ENCODE assay signal across 16 cellular contexts in the genomic region with DNA sequence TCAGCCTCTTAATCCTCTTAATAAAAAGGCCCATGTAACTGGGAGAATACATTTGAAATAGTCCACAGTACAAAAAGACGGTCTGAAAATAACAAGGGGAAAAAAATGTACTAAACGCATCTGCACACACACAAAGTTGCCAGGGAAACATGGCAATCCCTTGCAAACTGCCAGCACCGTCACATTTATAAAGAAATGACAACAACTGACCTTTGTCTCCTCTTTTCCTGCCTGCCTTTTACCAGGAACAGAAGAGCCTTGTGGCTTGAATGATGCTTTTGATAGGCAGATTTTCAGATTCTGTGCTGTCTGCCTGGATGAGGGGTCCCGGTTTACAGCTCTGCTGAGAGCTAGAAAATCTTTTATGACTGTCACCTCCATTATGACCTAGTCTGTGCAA.
DNase-seq lines count a peak whose midpoint lies in the region; ATAC-seq and TF ChIP-seq lines count a peak whose summit lies in the region.
"Had no signal": no experiment of that assay in that cellular context is flagged by ENCODE, and none has a peak within 500 bp of the region (broad histone marks: within the 10 kb centered on the region; RNA-seq: fewer than 3 reads in every experiment).

No MANE protein-coding gene starts in this region.

- H3K4me3 ChIP-seq in hepatocyte (no peak overlapping the region), neural cell (ENCODE audit: low read length) (peak overlapping the region; percentile 36)
- H3K4me3 ChIP-seq: PC-9, SK-N-MC had no signal

- no peak for ATAC-seq in HG02642 (IDR thresholded peaks at IDR 0.05; ENCODE audit: poor library complexity, unreplicated experiment)
- no peak for ATAC-seq in activated T-helper 17 cell treated with anti-CD3 and anti-CD28 coated beads, Interleukin-2, amount 50 U/mL, for 72 hours (replicated peaks)

- H3K4me2 ChIP-seq in hepatocyte (no peak overlapping the region), neural cell (ENCODE audit: low read length) (peak overlapping the region; percentile 1)
- H3K4me2 ChIP-seq: PC-9 had no signal

- WGBS in hepatocyte (ENCODE audit: low lambda C conversion rate, missing lambda C conversion rate), result 37% methylated on average over 4 of the region's 4 CpGs

- H4K20me1 ChIP-seq in hepatocyte (ENCODE audit: insufficient read depth, poor library complexity, severe bottlenecking), result no peaks in the 10 kb centered on the region
- H4K20me1 ChIP-seq in neural cell (ENCODE audit: insufficient read depth), result no peaks in the 10 kb centered on the region

- no peak for TF ChIP-seq CTCF in hepatocyte (IDR thresholded peaks at IDR 0.05; ENCODE audit: poor library complexity)
- TF ChIP-seq CTCF in neural cell (IDR thresholded peaks at IDR 0.05; ENCODE audit: poor library complexity, severe bottlenecking), result no peak

- H3K27me3 ChIP-seq in hepatocyte, result no peaks in the 10 kb centered on the region
- no peaks in the 10 kb centered on the region for H3K27me3 ChIP-seq in neural cell (ENCODE audit: insufficient read depth, low read depth, low read length)

- no peaks in the 10 kb centered on the region for H3F3A ChIP-seq in neural cell (ENCODE audit: insufficient read depth, low read length, poor library complexity, severe bottlenecking)

- peak; percentile 44 for TF ChIP-seq RAD21 in neural cell (conservative IDR thresholded peaks at IDR 0.05)

- H3K4me3 Mint-ChIP-seq in activated T-helper 17 cell treated with anti-CD3 and anti-CD28 coated beads, Interleukin-2, amount 50 U/mL, for 72 hours, result no peak overlapping the region

- peaks cover 8% of the 10 kb centered on the region for H3K27me3 Mint-ChIP-seq in activated T-helper 17 cell treated with anti-CD3 and anti-CD28 coated beads, Interleukin-2, amount 50 U/mL, for 72 hours

- H2AFZ ChIP-seq in hepatocyte (no peak overlapping the region), neural cell (ENCODE audit: low read depth, low read length) (peak overlapping the region; percentile 3)
- H2AFZ ChIP-seq: PC-9 had no signal

- H3K4me1 Mint-ChIP-seq in activated T-helper 17 cell treated with anti-CD3 and anti-CD28 coated beads, Interleukin-2, amount 50 U/mL, for 72 hours, result no peaks in the 10 kb centered on the region

- H3K27ac ChIP-seq in hepatocyte, result no peak overlapping the region
- peak overlapping the region; percentile 54 for H3K27ac ChIP-seq in neural cell (ENCODE audit: low read length)
- H3K27ac ChIP-seq: C4-2B, PC-9, SK-N-MC had no signal

- no peak overlapping the region for H3K27ac Mint-ChIP-seq in activated T-helper 17 cell treated with anti-CD3 and anti-CD28 coated beads, Interleukin-2, amount 50 U/mL, for 72 hours

- H3K9ac ChIP-seq in neural cell (ENCODE audit: low read length), result peak overlapping the region; percentile 30

- peaks cover 2% of the 10 kb centered on the region for H3K9me3 Mint-ChIP-seq in activated T-helper 17 cell treated with anti-CD3 and anti-CD28 coated beads, Interleukin-2, amount 50 U/mL, for 72 hours

- TF ChIP-seq EP300 in neural cell (conservative IDR thresholded peaks at IDR 0.05; ENCODE audit: poor library complexity, severe bottlenecking), result peak; percentile 79

- DNase-seq in NCI-H82 (lab: John Stamatoyannopoulos, UW) (peak; percentile 20), NCI-H82 treated with DMSO at 0.1 percent for 48 hours (lab: John Stamatoyannopoulos, UW; ENCODE audit: unreplicated experiment) (no peak), hepatocyte (ENCODE audit: low spot score) (peak; percentile 31), hippocampal formation (lab: John Stamatoyannopoulos, UW) (no peak), AML-193 (lab: John Stamatoyannopoulos, UW) (no peak)
- DNase-seq: 8988T, COR-L47, Kasumi-1, NCI-H1930, NCI-H526, PC-9 had no signal

- H3K36me3 Mint-ChIP-seq in activated T-helper 17 cell treated with anti-CD3 and anti-CD28 coated beads, Interleukin-2, amount 50 U/mL, for 72 hours (ENCODE audit: low read depth), result no peaks in the 10 kb centered on the region

- no peaks in the 10 kb centered on the region for H3K9me2 ChIP-seq in hepatocyte (replicated peaks; ENCODE audit: insufficient read depth)
- H3K9me2 ChIP-seq in neural cell (ENCODE audit: insufficient read depth, low read length), result no peaks in the 10 kb centered on the region

- H3K36me3 ChIP-seq in hepatocyte (replicated peaks; ENCODE audit: insufficient read depth, low read depth) (no peaks in the 10 kb centered on the region), neural cell (ENCODE audit: insufficient read depth, low read length) (no peaks in the 10 kb centered on the region)

- H3K9me3 ChIP-seq in hepatocyte (ENCODE audit: low read depth) (no peaks in the 10 kb centered on the region), neural cell (ENCODE audit: low read length) (no peaks in the 10 kb centered on the region)

- no peaks in the 10 kb centered on the region for H3K79me2 ChIP-seq in hepatocyte
- no peaks in the 10 kb centered on the region for H3K79me2 ChIP-seq in neural cell (replicated peaks; ENCODE audit: insufficient read depth, low read length)

- H3K4me1 ChIP-seq in hepatocyte (ENCODE audit: insufficient read depth), result peaks cover 6% of the 10 kb centered on the region

TF ChIP-seq in neural cell, 6 proteins besides CTCF, POLR2A, EP300 and RAD21:
- TF ChIP-seq SMC3 (conservative IDR thresholded peaks at IDR 0.05; ENCODE audit: poor library complexity), result no peak
- peak; percentile 18 for TF ChIP-seq POLR2AphosphoS5 (IDR thresholded peaks at IDR 0.05)
- TF ChIP-seq, protein P1, sequence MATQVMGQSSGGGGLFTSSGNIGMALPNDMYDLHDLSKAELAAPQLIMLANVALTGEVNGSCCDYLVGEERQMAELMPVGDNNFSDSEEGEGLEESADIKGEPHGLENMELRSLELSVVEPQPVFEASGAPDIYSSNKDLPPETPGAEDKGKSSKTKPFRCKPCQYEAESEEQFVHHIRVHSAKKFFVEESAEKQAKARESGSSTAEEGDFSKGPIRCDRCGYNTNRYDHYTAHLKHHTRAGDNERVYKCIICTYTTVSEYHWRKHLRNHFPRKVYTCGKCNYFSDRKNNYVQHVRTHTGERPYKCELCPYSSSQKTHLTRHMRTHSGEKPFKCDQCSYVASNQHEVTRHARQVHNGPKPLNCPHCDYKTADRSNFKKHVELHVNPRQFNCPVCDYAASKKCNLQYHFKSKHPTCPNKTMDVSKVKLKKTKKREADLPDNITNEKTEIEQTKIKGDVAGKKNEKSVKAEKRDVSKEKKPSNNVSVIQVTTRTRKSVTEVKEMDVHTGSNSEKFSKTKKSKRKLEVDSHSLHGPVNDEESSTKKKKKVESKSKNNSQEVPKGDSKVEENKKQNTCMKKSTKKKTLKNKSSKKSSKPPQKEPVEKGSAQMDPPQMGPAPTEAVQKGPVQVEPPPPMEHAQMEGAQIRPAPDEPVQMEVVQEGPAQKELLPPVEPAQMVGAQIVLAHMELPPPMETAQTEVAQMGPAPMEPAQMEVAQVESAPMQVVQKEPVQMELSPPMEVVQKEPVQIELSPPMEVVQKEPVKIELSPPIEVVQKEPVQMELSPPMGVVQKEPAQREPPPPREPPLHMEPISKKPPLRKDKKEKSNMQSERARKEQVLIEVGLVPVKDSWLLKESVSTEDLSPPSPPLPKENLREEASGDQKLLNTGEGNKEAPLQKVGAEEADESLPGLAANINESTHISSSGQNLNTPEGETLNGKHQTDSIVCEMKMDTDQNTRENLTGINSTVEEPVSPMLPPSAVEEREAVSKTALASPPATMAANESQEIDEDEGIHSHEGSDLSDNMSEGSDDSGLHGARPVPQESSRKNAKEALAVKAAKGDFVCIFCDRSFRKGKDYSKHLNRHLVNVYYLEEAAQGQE (IDR thresholded peaks at IDR 0.05; ENCODE audit: borderline replicate concordance), result peak; percentile 18
- no peak for TF ChIP-seq TAF1 (IDR thresholded peaks at IDR 0.05; ENCODE audit: low read depth)
- TF ChIP-seq MXI1 (conservative IDR thresholded peaks at IDR 0.05; ENCODE audit: poor library complexity, severe bottlenecking), result no peak
- no peak for TF ChIP-seq EZH2 (IDR thresholded peaks at IDR 0.05; ENCODE audit: borderline replicate concordance, insufficient read depth, low read length, poor library complexity, severe bottlenecking)

Comparison
In these comparisons a context has a peak if more than half of its experiments do, and no peak if none do; other contexts are left out.
1. DNase-seq: peak in NCI-H82 (single experiment) and hepatocyte (single experiment); none in NCI-H82 treated with DMSO at 0.1 percent for 48 hours (single experiment), hippocampal formation (0 of 2) and AML-193 (0 of 2).